Comparison of ENCODE assay signal across 15 cellular contexts in the genomic region with DNA sequence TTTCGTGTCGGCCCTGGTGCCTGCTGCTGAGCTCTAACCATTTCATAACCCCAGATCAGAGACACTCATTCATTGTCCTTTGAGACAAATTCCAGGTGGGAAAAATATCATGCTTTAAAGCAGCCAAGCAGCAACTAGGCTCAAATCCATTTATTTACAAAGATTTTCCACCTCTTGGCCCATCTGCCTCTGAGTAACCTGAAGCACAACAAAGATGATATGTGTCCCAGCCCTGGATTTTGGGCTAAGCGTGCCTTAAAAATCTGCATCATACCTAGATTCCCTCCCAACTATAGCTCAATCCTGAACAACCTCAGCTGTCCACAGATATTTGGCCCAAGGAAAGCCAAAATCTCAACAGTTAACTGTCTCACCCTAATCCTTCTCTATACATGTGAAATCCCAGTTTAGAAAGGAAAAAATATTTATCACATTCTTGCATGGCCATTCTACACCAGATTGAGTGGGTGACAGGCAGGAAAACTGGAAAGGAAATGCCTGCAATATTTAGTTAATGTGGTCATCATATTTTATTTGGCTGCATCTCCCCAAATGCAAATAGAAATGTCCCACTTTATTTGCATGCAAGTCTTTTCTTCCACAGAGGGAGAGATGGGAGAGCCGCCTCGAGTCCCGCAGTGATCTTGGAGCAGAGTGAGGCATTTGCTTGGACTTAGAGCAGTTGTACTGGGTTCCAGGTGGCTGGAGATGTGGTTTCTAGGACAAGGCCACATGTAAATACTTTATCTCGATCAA.
DNase-seq lines count a peak whose midpoint lies in the region; ATAC-seq and TF ChIP-seq lines count a peak whose summit lies in the region.
"Had no signal": no experiment of that assay in that cellular context is flagged by ENCODE, and none has a peak within 500 bp of the region (broad histone marks: within the 10 kb centered on the region; RNA-seq: fewer than 3 reads in every experiment).

No MANE protein-coding gene starts in this region.

- no peaks in the 10 kb centered on the region for H3K79me2 ChIP-seq in PC-3 (ENCODE audit: low read length)
- H3K79me2 ChIP-seq in osteoblast (ENCODE audit: insufficient read depth, low read length): no peaks in the 10 kb centered on the region

- no peaks in the 10 kb centered on the region for H3K9me3 Mint-ChIP-seq in WTC11
- H3K9me3 Mint-ChIP-seq: activated T-helper 17 cell treated with anti-CD3 and anti-CD28 coated beads, Interleukin-2, amount 50 U/mL, for 72 hours had no signal

- H3K36me3 Mint-ChIP-seq in WTC11: no peaks in the 10 kb centered on the region

- intact Hi-C loops in PC-3 (cut with micrococcal nuclease): loop anchor here (1.0 to 5.0 kb wide), 6 partner anchors 22 to 278 kb away; partner anchors contain the start of gene MAMLD1
- intact Hi-C loops in gastrocnemius medialis (cut with DNase I; ENCODE audit: low total_unique reads): loop anchor here (10.0 kb wide), 1 partner anchor 120 kb away; no protein-coding TSS in a partner anchor

- POLR2A ChIA-PET in PC-3 (lab: Charles Lee; ENCODE audit: unreplicated experiment): interaction anchor here (0.5 kb wide), 1 partner anchor 38 kb away, joined by 8 read pairs; no protein-coding TSS in a partner anchor
- POLR2A ChIA-PET in WTC11 (lab: Charles Lee): no interaction called here

- ATAC-seq in PC-3: peak; percentile 83
- ATAC-seq in gastrocnemius medialis: no peak
- no peak for ATAC-seq in WTC11
- ATAC-seq: activated T-helper 17 cell treated with anti-CD3 and anti-CD28 coated beads, Interleukin-2, amount 50 U/mL, for 72 hours had no signal

- H3K27me3 Mint-ChIP-seq in WTC11 (ENCODE audit: low read depth): no peaks in the 10 kb centered on the region

- no peaks in the 10 kb centered on the region for H3K9me3 ChIP-seq in PC-3 (ENCODE audit: low read length)
- no peaks in the 10 kb centered on the region for H3K9me3 ChIP-seq in osteoblast (ENCODE audit: low read depth, low read length)
- H3K9me3 ChIP-seq in gastrocnemius medialis: no peaks in the 10 kb centered on the region
- H3K9me3 ChIP-seq: Peyer's patch had no signal

- BruUV-seq in PC-3 (replicated peaks; lab: Mats Ljungman, UMichigan): no TSS peak

- no peak overlapping the region for H3K27ac Mint-ChIP-seq in WTC11
- H3K27ac Mint-ChIP-seq: activated T-helper 17 cell treated with anti-CD3 and anti-CD28 coated beads, Interleukin-2, amount 50 U/mL, for 72 hours had no signal

- CTCF ChIA-PET in PC-3 (lab: Charles Lee) (interaction anchor here (0.7 kb wide), 1 partner anchor 400 kb away, joined by 3 read pairs; no protein-coding TSS in a partner anchor), WTC11 (lab: Charles Lee) (no interaction called here)

- H4K20me1 ChIP-seq in PC-3 (ENCODE audit: low read length) (no peaks in the 10 kb centered on the region), osteoblast (ENCODE audit: insufficient read depth, low read length) (no peaks in the 10 kb centered on the region)

- in situ Hi-C loops in gastrocnemius medialis (cut with MboI; ENCODE audit: low sequenced_read_pairs in 4 of 4): no loop called here

- H3K27me3 ChIP-seq in PC-3 (ENCODE audit: low read length): no peaks in the 10 kb centered on the region
- no peaks in the 10 kb centered on the region for H3K27me3 ChIP-seq in osteoblast (ENCODE audit: insufficient read depth, low read length)
- no peaks in the 10 kb centered on the region for H3K27me3 ChIP-seq in gastrocnemius medialis
- H3K27me3 ChIP-seq: Peyer's patch had no signal

- H3K4me1 ChIP-seq in PC-3 (ENCODE audit: insufficient read depth, low read length): peaks cover 33% of the 10 kb centered on the region
- H3K4me1 ChIP-seq in osteoblast (ENCODE audit: insufficient read depth, low read length): peaks cover 28% of the 10 kb centered on the region
- no peaks in the 10 kb centered on the region for H3K4me1 ChIP-seq in gastrocnemius medialis
- H3K4me1 ChIP-seq: Peyer's patch had no signal

- H3K4me3 Mint-ChIP-seq in WTC11: no peak overlapping the region
- H3K4me3 Mint-ChIP-seq: activated T-helper 17 cell treated with anti-CD3 and anti-CD28 coated beads, Interleukin-2, amount 50 U/mL, for 72 hours had no signal

- TF ChIP-seq CTCF in PC-3 (conservative IDR thresholded peaks at IDR 0.05; ENCODE audit: low read depth, low read length): no peak
- TF ChIP-seq CTCF in osteoblast (IDR thresholded peaks at IDR 0.05; ENCODE audit: extremely low read depth, low read depth, low read length): no peak
- TF ChIP-seq CTCF in gastrocnemius medialis (IDR thresholded peaks at IDR 0.05 in 4 of 5, conservative IDR thresholded peaks at IDR 0.05 in 1 of 5): no peak
- no peak for TF ChIP-seq CTCF in WTC11 (IDR thresholded peaks at IDR 0.05)

- H3K36me3 ChIP-seq in PC-3 (ENCODE audit: low read depth, low read length) (no peaks in the 10 kb centered on the region), osteoblast (ENCODE audit: insufficient read depth, low read length) (no peaks in the 10 kb centered on the region), gastrocnemius medialis (no peaks in the 10 kb centered on the region)
- H3K36me3 ChIP-seq: Peyer's patch had no signal

- no peaks in the 10 kb centered on the region for H3K4me1 Mint-ChIP-seq in WTC11
- H3K4me1 Mint-ChIP-seq: activated T-helper 17 cell treated with anti-CD3 and anti-CD28 coated beads, Interleukin-2, amount 50 U/mL, for 72 hours had no signal

- peaks cover 4% of the 10 kb centered on the region for H3F3A ChIP-seq in PC-3 (ENCODE audit: low read length, unreplicated experiment)

- peak overlapping the region; percentile 11; the same call in 1 of the 2 replicates for H3K4me3 ChIP-seq in PC-3 (ENCODE audit: low read length)
- H3K4me3 ChIP-seq in osteoblast (ENCODE audit: insufficient read depth, low read length): no peak overlapping the region
- H3K4me3 ChIP-seq in gastrocnemius medialis: no peak overlapping the region
- H3K4me3 ChIP-seq: Peyer's patch had no signal

- DNase-seq in Daoy (ENCODE audit: low read depth): peak; percentile 60
- DNase-seq in PC-3: peak; percentile 87
- peak; percentile 56 for DNase-seq in dedifferentiated amniotic fluid mesenchymal stem cell (ENCODE audit: extremely low spot score)
- peak; percentile 73 for DNase-seq in osteoblast (ENCODE audit: insufficient read length, low spot score, missing footprints)
- DNase-seq in activated effector memory CD4-positive, alpha-beta T cell treated with Interleukin-2 at 50 U/mL for 16 hours: no peak
- DNase-seq in gastrocnemius medialis: no peak
- no peak for DNase-seq in WTC11 (ENCODE audit: low spot score)
- no peak for DNase-seq in NOMO-1 treated with DMSO at 0.1 percent for 48 hours (lab: John Stamatoyannopoulos, UW; ENCODE audit: unreplicated experiment)
- DNase-seq: cortex of kidney, DMS79 treated with DMSO at 0.1 percent for 48 hours, hippocampal formation, NCI-H187, Peyer's patch, right cardiac atrium had no signal

- H3K9ac ChIP-seq in PC-3 (ENCODE audit: low read length): peak overlapping the region; percentile 63

- H3K27ac ChIP-seq in PC-3 (ENCODE audit: low read length) (peak overlapping the region; percentile 94), osteoblast (ENCODE audit: low read depth, low read length) (peak overlapping the region; percentile 69), gastrocnemius medialis (no peak overlapping the region)
- H3K27ac ChIP-seq: Peyer's patch had no signal

- no peak for TF ChIP-seq POLR2A in gastrocnemius medialis (IDR thresholded peaks at IDR 0.05)

- H3K4me2 ChIP-seq in PC-3 (ENCODE audit: low read length): peak overlapping the region; percentile 72
- H3K4me2 ChIP-seq in osteoblast (ENCODE audit: insufficient read depth, low read length): peak overlapping the region; percentile 53

- no peaks in the 10 kb centered on the region for H3K9me2 ChIP-seq in PC-3 (replicated peaks; ENCODE audit: low read length)

- H2AFZ ChIP-seq in PC-3 (ENCODE audit: low read length) (peak overlapping the region; percentile 55; the same call in 1 of the 2 replicates), osteoblast (ENCODE audit: low read length) (no peak overlapping the region)

TF ChIP-seq in WTC11, 78 proteins besides CTCF, POLR2A, EP300 and RAD21:
- no peak for TF ChIP-seq SOX15 (CRISPR knock-in tag; IDR thresholded peaks at IDR 0.05)
- TF ChIP-seq TEAD4 (CRISPR knock-in tag; IDR thresholded peaks at IDR 0.05): no peak
- TF ChIP-seq JUN (CRISPR knock-in tag; IDR thresholded peaks at IDR 0.05): no peak
- TF ChIP-seq ZNF423 (CRISPR knock-in tag; IDR thresholded peaks at IDR 0.05): no peak
- TF ChIP-seq, protein P1, sequence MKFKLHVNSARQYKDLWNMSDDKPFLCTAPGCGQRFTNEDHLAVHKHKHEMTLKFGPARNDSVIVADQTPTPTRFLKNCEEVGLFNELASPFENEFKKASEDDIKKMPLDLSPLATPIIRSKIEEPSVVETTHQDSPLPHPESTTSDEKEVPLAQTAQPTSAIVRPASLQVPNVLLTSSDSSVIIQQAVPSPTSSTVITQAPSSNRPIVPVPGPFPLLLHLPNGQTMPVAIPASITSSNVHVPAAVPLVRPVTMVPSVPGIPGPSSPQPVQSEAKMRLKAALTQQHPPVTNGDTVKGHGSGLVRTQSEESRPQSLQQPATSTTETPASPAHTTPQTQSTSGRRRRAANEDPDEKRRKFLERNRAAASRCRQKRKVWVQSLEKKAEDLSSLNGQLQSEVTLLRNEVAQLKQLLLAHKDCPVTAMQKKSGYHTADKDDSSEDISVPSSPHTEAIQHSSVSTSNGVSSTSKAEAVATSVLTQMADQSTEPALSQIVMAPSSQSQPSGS (CRISPR knock-in tag; IDR thresholded peaks at IDR 0.05; ENCODE audit: borderline replicate concordance, low read depth): no peak

Comparison
In these comparisons a context has a peak if more than half of its experiments do, and no peak if none do; other contexts are left out.
1. DNase-seq: peak in Daoy (single experiment), PC-3 (single experiment), dedifferentiated amniotic fluid mesenchymal stem cell (single experiment) and osteoblast (single experiment); none in activated effector memory CD4-positive, alpha-beta T cell treated with Interleukin-2 at 50 U/mL for 16 hours (single experiment), gastrocnemius medialis (0 of 2), WTC11 (single experiment) and NOMO-1 treated with DMSO at 0.1 percent for 48 hours (single experiment).
2. H3K27ac ChIP-seq: peak in PC-3 (single experiment) and osteoblast (single experiment); none in gastrocnemius medialis (0 of 4).